Comparison of ENCODE assay signal across 28 cellular contexts in genomic region chr2:118752762-118753429, GRCh38.
"Had no signal": no experiment of that assay in that cellular context is flagged by ENCODE, and none has a peak within 500 bp of the region (broad histone marks: within the 10 kb centered on the region; RNA-seq: fewer than 3 reads in every experiment).

No MANE protein-coding gene starts in this region.

- H3K4me1 Mint-ChIP-seq: endodermal cell; naive thymus-derived CD8-positive, alpha-beta T cell; nephron progenitor cell; stimulated activated effector memory CD8-positive, alpha-beta T cell treated with anti-CD3 and anti-CD28 coated beads, Interleukin-12 subunit alpha, Interleukin-12 subunit beta, amount 100 ng/mL, for 72 hours had no signal

- H3K4me3 Mint-ChIP-seq: dendritic cell treated with granulocyte-macrophage colony-stimulating factor and Interleukin-4, amounts not matched to agents 40 ng/mL and 50 ng/mL, for 4 days; endodermal cell; mesothelial cell of epicardium; naive thymus-derived CD8-positive, alpha-beta T cell; nephron progenitor cell; stimulated activated effector memory CD8-positive, alpha-beta T cell treated with anti-CD3 and anti-CD28 coated beads, Interleukin-12 subunit alpha, Interleukin-12 subunit beta, amount 100 ng/mL, for 72 hours had no signal

- H3K9me3 ChIP-seq: colonic mucosa, gastrocnemius medialis, heart left ventricle, left lung, mucosa of descending colon, neutrophil, right lobe of liver, stomach, thyroid gland, vagina had no signal

- H3K36me3 Mint-ChIP-seq: mesothelial cell of epicardium; naive thymus-derived CD8-positive, alpha-beta T cell; stimulated activated effector memory CD8-positive, alpha-beta T cell treated with anti-CD3 and anti-CD28 coated beads, Interleukin-12 subunit alpha, Interleukin-12 subunit beta, amount 100 ng/mL, for 72 hours had no signal

- H3K4me1 ChIP-seq: colonic mucosa, gastrocnemius medialis, heart left ventricle, left lung, parathyroid adenoma, right lobe of liver, stomach, thyroid gland, vagina had no signal

- H3K9ac ChIP-seq: parathyroid adenoma had no signal

- H3K4me2 ChIP-seq: hepatocyte had no signal

- DNase-seq: colonic mucosa; effector CD8-positive, alpha-beta T cell; endodermal cell; foreskin fibroblast; gastrocnemius medialis; heart left ventricle; left cardiac atrium; mesenchymal stem cell; mucosa of descending colon; naive thymus-derived CD8-positive, alpha-beta T cell; nephron progenitor cell; right lobe of liver; stimulated activated CD4-positive, alpha-beta T cell treated with anti-CD3 and anti-CD28 coated beads, Interleukin-2, amount 100 ng/mL, for 24 hours; stimulated activated CD4-positive, alpha-beta T cell treated with anti-CD3 and anti-CD28 coated beads, Interleukin-4, amount 100 ng/mL, for 24 hours; stimulated activated naive CD4-positive, alpha-beta T cell treated with Interleukin-2 at 50 U/mL for 16 hours; stomach; thyroid gland; trophoblast cell had no signal

- H3K36me3 ChIP-seq: colonic mucosa, gastrocnemius medialis, heart left ventricle, left lung, neutrophil, right lobe of liver, stomach, thyroid gland, vagina had no signal

- H3K9me3 Mint-ChIP-seq: dendritic cell treated with granulocyte-macrophage colony-stimulating factor and Interleukin-4, amounts not matched to agents 40 ng/mL and 50 ng/mL, for 4 days; endodermal cell; stimulated activated effector memory CD8-positive, alpha-beta T cell treated with anti-CD3 and anti-CD28 coated beads, Interleukin-12 subunit alpha, Interleukin-12 subunit beta, amount 100 ng/mL, for 72 hours had no signal

- H3K27ac Mint-ChIP-seq: dendritic cell treated with granulocyte-macrophage colony-stimulating factor and Interleukin-4, amounts not matched to agents 40 ng/mL and 50 ng/mL, for 4 days; endodermal cell; mesothelial cell of epicardium; naive thymus-derived CD8-positive, alpha-beta T cell; nephron progenitor cell; progenitor cell of endocrine pancreas; stimulated activated effector memory CD8-positive, alpha-beta T cell treated with anti-CD3 and anti-CD28 coated beads, Interleukin-12 subunit alpha, Interleukin-12 subunit beta, amount 100 ng/mL, for 72 hours had no signal

- ATAC-seq: esophagus mucosa; gastrocnemius medialis; heart left ventricle; left cardiac atrium; left lung; mucosa of descending colon; naive thymus-derived CD8-positive, alpha-beta T cell; right lobe of liver; stimulated activated effector memory CD8-positive, alpha-beta T cell treated with anti-CD3 and anti-CD28 coated beads, Interleukin-12 subunit alpha, Interleukin-12 subunit beta, amount 100 ng/mL, for 72 hours had no signal

- H3K4me3 ChIP-seq: colonic mucosa, gastrocnemius medialis, heart left ventricle, hepatocyte, left lung, mucosa of descending colon, right lobe of liver, stomach, thyroid gland, vagina had no signal

- H3K27me3 ChIP-seq: colonic mucosa, gastrocnemius medialis, neutrophil, right lobe of liver, thyroid gland, vagina had no signal
